Comparison of ENCODE assay signal across 10 cellular contexts in genomic region chr10:110409926-110410325, GRCh38.
DNase-seq lines count a peak whose midpoint lies in the region; ATAC-seq, FAIRE-seq and TF ChIP-seq lines count a peak whose summit lies in the region.
"Had no signal": no experiment of that assay in that cellular context is flagged by ENCODE, and none has a peak within 500 bp of the region (broad histone marks: within the 10 kb centered on the region; RNA-seq: fewer than 3 reads in every experiment).

No MANE protein-coding gene starts in this region.

- FAIRE-seq in RCC 7860 (lab: Jason Lieb, UNC) (no peak), D721Med (lab: Jason Lieb, UNC) (no peak)
- FAIRE-seq: colon had no signal

- WGBS in esophagus squamous epithelium, 2 donors = 79 to 86% methylated on average over 4 of the region's 4 CpGs

- no peaks in the 10 kb centered on the region for H3K36me3 ChIP-seq in esophagus squamous epithelium

- no peaks in the 10 kb centered on the region for H3K27me3 ChIP-seq in esophagus squamous epithelium

- peak overlapping the region; percentile 18 to 71 (median 56) for H3K27ac ChIP-seq in esophagus squamous epithelium

- peaks cover 27 to 74% (median 37%) of the 10 kb centered on the region in 3 donors for H3K4me1 ChIP-seq in esophagus squamous epithelium

- H3K27me3 Mint-ChIP-seq in Calu3 (ENCODE audit: unreplicated experiment) = no peaks in the 10 kb centered on the region
- peaks cover 6% of the 10 kb centered on the region for H3K27me3 Mint-ChIP-seq in nephron progenitor cell (ENCODE audit: low read depth, poor library complexity)
- H3K27me3 Mint-ChIP-seq: CD4-positive, alpha-beta T cell had no signal

- no peak for TF ChIP-seq POLR2A in esophagus squamous epithelium (IDR thresholded peaks at IDR 0.05)

- H3K4me3 Mint-ChIP-seq in Calu3 (ENCODE audit: low read depth, unreplicated experiment) = peak overlapping the region; percentile 56
- H3K4me3 Mint-ChIP-seq in nephron progenitor cell = no peak overlapping the region
- H3K4me3 Mint-ChIP-seq: CD4-positive, alpha-beta T cell had no signal

- H3K4me3 ChIP-seq in esophagus squamous epithelium = no peak overlapping the region

- H3K9me3 ChIP-seq in esophagus squamous epithelium = no peaks in the 10 kb centered on the region

- H3K9me3 Mint-ChIP-seq in Calu3 (ENCODE audit: low read depth, unreplicated experiment) (no peaks in the 10 kb centered on the region), nephron progenitor cell (no peaks in the 10 kb centered on the region)
- H3K9me3 Mint-ChIP-seq: CD4-positive, alpha-beta T cell had no signal

- intact Hi-C loops in Calu3 (cut with micrococcal nuclease; ENCODE audit: unreplicated experiment) (loop anchor here (1.0 to 5.0 kb wide), 4 partner anchors 12 to 98 kb away; no protein-coding TSS in a partner anchor), esophagus squamous epithelium (cut with DNase I) (no loop called here)

- ATAC-seq in GM21381 (IDR thresholded peaks at IDR 0.05; ENCODE audit: unreplicated experiment) (peak; percentile 32), HG03520 (IDR thresholded peaks at IDR 0.05; ENCODE audit: unreplicated experiment) (peak; percentile 34)

- TF ChIP-seq CTCF in Calu3 (IDR thresholded peaks at IDR 0.05; ENCODE audit: unreplicated experiment) = no peak
- TF ChIP-seq CTCF in esophagus squamous epithelium (IDR thresholded peaks at IDR 0.05) = no peak
- no peak for TF ChIP-seq CTCF in nephron progenitor cell (IDR thresholded peaks at IDR 0.05)
- no peak for TF ChIP-seq CTCF in D721Med (IDR thresholded peaks at IDR 0.05; ENCODE audit: insufficient read depth, missing control alignments)

- BruUV-seq in Calu3 (replicated peaks; lab: Mats Ljungman, UMichigan) = TSS peak; percentile 75

- DNase-seq in Calu3 (no peak), esophagus squamous epithelium (lab: John Stamatoyannopoulos, UW) (no peak), inferior parietal cortex (ENCODE audit: extremely low spot score) (no peak), RCC 7860 (ENCODE audit: low spot score) (no peak), nephron progenitor cell (no peak), D721Med (ENCODE audit: insufficient read length, low spot score) (no peak)
- DNase-seq: CD4-positive, alpha-beta T cell had no signal

- peaks cover 42% of the 10 kb centered on the region for H3K36me3 Mint-ChIP-seq in Calu3 (ENCODE audit: insufficient read depth, unreplicated experiment)
- no peaks in the 10 kb centered on the region for H3K36me3 Mint-ChIP-seq in nephron progenitor cell (ENCODE audit: low read depth)

- H3K4me1 Mint-ChIP-seq in Calu3 (ENCODE audit: low read depth, unreplicated experiment) = peaks cover 87% of the 10 kb centered on the region
- peaks cover 82% of the 10 kb centered on the region for H3K4me1 Mint-ChIP-seq in nephron progenitor cell

- H3K27ac Mint-ChIP-seq in Calu3 (ENCODE audit: unreplicated experiment) = peak overlapping the region; percentile 99
- H3K27ac Mint-ChIP-seq in nephron progenitor cell = no peak overlapping the region
- H3K27ac Mint-ChIP-seq: CD4-positive, alpha-beta T cell had no signal

- CTCF ChIA-PET in Calu3 (lab: Charles Lee) = interaction anchor here (0.7 kb wide), 1 partner anchor 56 kb away, joined by 8 read pairs; no protein-coding TSS in a partner anchor
